In the genomic region with DNA sequence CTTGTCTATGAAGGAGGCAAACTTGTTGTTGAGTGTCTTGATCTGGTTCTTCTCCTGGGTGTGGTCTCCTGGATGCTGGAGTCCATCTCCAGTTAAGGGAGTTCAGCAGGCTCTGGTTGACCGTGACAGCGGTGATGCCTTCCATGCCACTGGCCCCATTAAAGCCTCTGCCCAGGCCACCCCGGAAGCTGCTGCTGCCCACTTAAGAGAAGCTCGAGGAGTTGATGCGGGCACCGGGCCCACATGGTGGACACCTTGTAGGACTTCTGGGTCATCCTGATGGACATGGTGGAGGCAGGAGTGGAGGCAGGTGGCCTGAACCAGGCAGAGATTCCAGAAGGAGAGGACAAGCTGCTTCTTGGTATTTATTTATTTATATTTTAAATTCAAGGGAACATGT, we compare ENCODE assay signal across 6 cellular contexts.
"Had no signal": no experiment of that assay in that cellular context is flagged by ENCODE, and none has a peak within 500 bp of the region (broad histone marks: within the 10 kb centered on the region; RNA-seq: fewer than 3 reads in every experiment).

No MANE protein-coding gene starts in this region.

- H3K4me1 Mint-ChIP-seq: IgD-negative memory B cell had no signal

- H3K4me3 ChIP-seq: K562 had no signal

- DNase-seq: IMR-90, KBM-7 had no signal

- H3K4me3 Mint-ChIP-seq: IgD-negative memory B cell had no signal

- H3K27ac ChIP-seq: HL-60 had no signal

- H3K27ac Mint-ChIP-seq: IgD-negative memory B cell had no signal

- ATAC-seq: HepG2, K562 had no signal
